Comparison of ENCODE assay signal across 18 cellular contexts in genomic region chr10:99520040-99520803, GRCh38. TPM values are rescaled to one million over a fixed set of nuclear protein-coding genes. Genes with fewer than 3 reads are reported as not detected.
DNase-seq lines count a peak whose midpoint lies in the region; ATAC-seq and TF ChIP-seq lines count a peak whose summit lies in the region.
"Had no signal": no experiment of that assay in that cellular context is flagged by ENCODE, and none has a peak within 500 bp of the region (broad histone marks: within the 10 kb centered on the region; RNA-seq: fewer than 3 reads in every experiment).

No MANE protein-coding gene starts in this region.

- BruUV-seq in Panc1 (replicated peaks; lab: Mats Ljungman, UMichigan): no TSS peak

- H3K27ac Mint-ChIP-seq in activated naive CD8-positive, alpha-beta T cell treated with anti-CD3 and anti-CD28 coated beads, Interleukin-2, amount 50 U/mL, for 24 hours: no peak overlapping the region
- H3K27ac Mint-ChIP-seq: T-helper 1 cell treated with Interleukin-12 subunit alpha and Interleukin-12 subunit beta and Interleukin-4 antibody, amounts not matched to agents 30 μg/mL and 1 μg/mL, for 36 hours had no signal

- H3K9me3 Mint-ChIP-seq in activated naive CD8-positive, alpha-beta T cell treated with anti-CD3 and anti-CD28 coated beads, Interleukin-2, amount 50 U/mL, for 24 hours: no peaks in the 10 kb centered on the region
- H3K9me3 Mint-ChIP-seq: T-helper 1 cell treated with Interleukin-12 subunit alpha and Interleukin-12 subunit beta and Interleukin-4 antibody, amounts not matched to agents 30 μg/mL and 1 μg/mL, for 36 hours had no signal

- intact Hi-C loops in Panc1 (cut with micrococcal nuclease; ENCODE audit: unreplicated experiment): no loop called here

- peaks cover 68% of the 10 kb centered on the region for H3K27me3 Mint-ChIP-seq in activated naive CD8-positive, alpha-beta T cell treated with anti-CD3 and anti-CD28 coated beads, Interleukin-2, amount 50 U/mL, for 24 hours

- no peak for TF ChIP-seq CTCF in Panc1 (IDR thresholded peaks at IDR 0.05)

- ATAC-seq in Panc1 (peak; percentile 72), GM21381 (IDR thresholded peaks at IDR 0.05; ENCODE audit: unreplicated experiment) (no peak)
- ATAC-seq in activated naive CD8-positive, alpha-beta T cell treated with anti-CD3 and anti-CD28 coated beads, Interleukin-2, amount 50 U/mL, for 24 hours: no peak
- ATAC-seq: activated CD4-positive, CD25-positive, alpha-beta regulatory T cell treated with anti-CD3 and anti-CD28 coated beads, Interleukin-2, amount 50 U/mL, for 24 hours; gastrocnemius medialis had no signal

- H3K4me1 Mint-ChIP-seq in activated naive CD8-positive, alpha-beta T cell treated with anti-CD3 and anti-CD28 coated beads, Interleukin-2, amount 50 U/mL, for 24 hours: peaks cover 7% of the 10 kb centered on the region

- DNase-seq in H4 (ENCODE audit: low spot score) (peak; percentile 37), Panc1 (ENCODE audit: low read depth, low spot score) (no peak), dermis blood vessel endothelial cell (no peak)
- no peak for DNase-seq in activated naive CD8-positive, alpha-beta T cell treated with anti-CD3 and anti-CD28 coated beads, Interleukin-2, amount 50 U/mL, for 24 hours
- no peak for DNase-seq in activated effector memory CD4-positive, alpha-beta T cell treated with anti-CD3 and anti-CD28 coated beads, Interleukin-2, amount 50 U/mL, for 16 hours
- DNase-seq: activated naive CD4-positive, alpha-beta T cell; EL; gastrocnemius medialis; NCI-H446 treated with DMSO at 0.1 percent for 48 hours; stimulated activated CD8-positive, alpha-beta memory T cell treated with anti-CD3 and anti-CD28 coated beads, Interleukin-4, amount 100 ng/mL, for 48 hours had no signal

- H3K36me3 Mint-ChIP-seq in activated naive CD8-positive, alpha-beta T cell treated with anti-CD3 and anti-CD28 coated beads, Interleukin-2, amount 50 U/mL, for 24 hours (ENCODE audit: low read depth): no peaks in the 10 kb centered on the region

- POLR2A ChIA-PET in Panc1 (lab: Charles Lee): no interaction called here

- CTCF ChIA-PET in Panc1 (lab: Charles Lee): no interaction called here

- H3K9me3 ChIP-seq in Panc1 (ENCODE audit: control insufficient read depth, insufficient read depth, low read depth, low read length): no peaks in the 10 kb centered on the region
- H3K9me3 ChIP-seq in iPS-15b (ENCODE audit: control insufficient read depth, insufficient read depth, low read length): no peaks in the 10 kb centered on the region
- H3K9me3 ChIP-seq: gastrocnemius medialis had no signal

- peaks cover 3% of the 10 kb centered on the region for H3K27me3 ChIP-seq in Panc1 (ENCODE audit: control insufficient read depth, insufficient read depth, low read length)
- peaks cover 99% of the 10 kb centered on the region for H3K27me3 ChIP-seq in iPS-15b (ENCODE audit: control insufficient read depth, insufficient read depth, low read length)
- peaks cover 12% of the 10 kb centered on the region for H3K27me3 ChIP-seq in rectal smooth muscle tissue (ENCODE audit: control insufficient read depth, insufficient read depth, low read length)

- in situ Hi-C loops in Panc1 (cut with HindIII; ENCODE audit: low pct_unique_long_range_greater_than_20kb, low sequenced_read_pairs): no loop called here

- H3K4me1 ChIP-seq in Panc1 (ENCODE audit: control insufficient read depth, insufficient read depth, low read length): 0 out of 2 replicates have a peak, but pooled peaks cover 5% of the 10 kb centered on the region
- H3K4me1 ChIP-seq in iPS-15b (ENCODE audit: control insufficient read depth, insufficient read depth, low read length): peaks cover 11% of the 10 kb centered on the region
- peaks cover 21% of the 10 kb centered on the region for H3K4me1 ChIP-seq in rectal smooth muscle tissue (ENCODE audit: control insufficient read depth, insufficient read depth, low read length)

- H3K9ac ChIP-seq in iPS-15b (ENCODE audit: low read depth, low read length) (no peak overlapping the region), rectal smooth muscle tissue (ENCODE audit: low read length) (no peak overlapping the region)

- no peaks in the 10 kb centered on the region for H3K36me3 ChIP-seq in Panc1 (ENCODE audit: control insufficient read depth, insufficient read depth, low read length)
- no peaks in the 10 kb centered on the region for H3K36me3 ChIP-seq in iPS-15b (ENCODE audit: control insufficient read depth, insufficient read depth, low read length)
- H3K36me3 ChIP-seq in rectal smooth muscle tissue (ENCODE audit: control insufficient read depth, insufficient read depth, low read length): no peaks in the 10 kb centered on the region
- H3K36me3 ChIP-seq: gastrocnemius medialis had no signal

- no peak overlapping the region for H3K4me3 Mint-ChIP-seq in activated naive CD8-positive, alpha-beta T cell treated with anti-CD3 and anti-CD28 coated beads, Interleukin-2, amount 50 U/mL, for 24 hours
- H3K4me3 Mint-ChIP-seq: IgD-negative memory B cell; T-helper 1 cell treated with Interleukin-12 subunit alpha and Interleukin-12 subunit beta and Interleukin-4 antibody, amounts not matched to agents 30 μg/mL and 1 μg/mL, for 36 hours had no signal

- peak overlapping the region; percentile 21 to 29 for H3K4me3 ChIP-seq in Panc1 (ENCODE audit: low read depth in 2 of 2, low read length in 2 of 2)
- H3K4me3 ChIP-seq in iPS-15b (ENCODE audit: low read depth, low read length): peak overlapping the region; percentile 30
- H3K4me3 ChIP-seq in rectal smooth muscle tissue (ENCODE audit: low read length): peak overlapping the region; percentile 49

- H3K27ac ChIP-seq in Panc1 (ENCODE audit: low read length): no peak overlapping the region
- H3K27ac ChIP-seq in rectal smooth muscle tissue (ENCODE audit: low read depth, low read length): peak overlapping the region; percentile 85
- H3K27ac ChIP-seq: C4-2B, gastrocnemius medialis had no signal

RNA-seq across cellular contexts. Expression of gene NKX2-3, which starts 12.5 kb away (rescaled TPM):
- not detected in 2 replicates for total RNA-seq in H4 (2014; rRNA removed; shearing (Covaris generic))
- total RNA-seq in Panc1 (2021; ENCODE audit: unreplicated experiment) (0.15 TPM), dermis blood vessel endothelial cell (not detected in 2 replicates)
- 0.13 TPM for polyA plus RNA-seq in Panc1 (2012; ENCODE audit: insufficient read length)
- total RNA-seq: gastrocnemius medialis, kidney epithelial cell had no signal
- polyA plus RNA-seq: IgD-negative memory B cell had no signal
